In the genomic region with DNA sequence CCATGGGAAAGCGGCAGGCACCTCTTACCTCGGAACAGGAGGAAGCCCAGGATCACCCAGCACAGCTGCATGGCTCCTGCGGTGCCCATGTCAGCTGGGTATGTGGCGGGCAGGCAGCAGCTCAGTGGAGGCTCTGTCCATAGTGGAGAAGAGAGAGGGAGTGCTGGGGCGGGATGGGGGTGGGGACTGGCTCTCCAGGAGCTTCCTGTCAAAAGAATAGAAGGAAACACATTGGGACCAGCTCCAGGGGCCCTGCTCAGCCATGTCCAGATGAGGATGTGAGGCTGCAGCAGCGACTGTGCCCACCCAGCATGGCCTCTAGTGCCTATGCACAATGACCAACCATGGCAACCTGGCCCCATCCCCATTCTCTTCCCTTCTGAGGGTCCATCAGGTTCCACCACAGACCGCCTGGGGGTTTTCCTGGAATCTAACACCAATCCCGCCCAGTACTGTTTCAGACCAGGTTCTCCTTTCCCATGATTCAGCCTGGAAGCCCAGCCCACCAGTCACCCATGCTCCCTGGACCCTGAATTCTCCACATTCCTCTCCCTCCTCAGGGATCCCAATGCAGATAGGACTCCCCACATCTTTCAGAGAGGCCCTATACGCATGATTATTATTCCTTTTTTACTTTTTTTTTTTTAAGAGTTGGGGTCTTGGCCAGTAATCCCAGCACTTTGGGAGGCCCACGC, we compare ENCODE assay signal across 12 cellular contexts. TPM values are rescaled to one million over a fixed set of nuclear protein-coding genes. Genes with fewer than 3 reads are reported as not detected.
A peak's percentile ranks its signal among the peaks of the same experiment; 100 is the strongest.
DNase-seq lines count a peak whose midpoint lies in the region; ATAC-seq and TF ChIP-seq lines count a peak whose summit lies in the region.
"Had no signal": no experiment of that assay in that cellular context is flagged by ENCODE, and none has a peak within 500 bp of the region (broad histone marks: within the 10 kb centered on the region; RNA-seq: fewer than 3 reads in every experiment).

A gene with protein sequence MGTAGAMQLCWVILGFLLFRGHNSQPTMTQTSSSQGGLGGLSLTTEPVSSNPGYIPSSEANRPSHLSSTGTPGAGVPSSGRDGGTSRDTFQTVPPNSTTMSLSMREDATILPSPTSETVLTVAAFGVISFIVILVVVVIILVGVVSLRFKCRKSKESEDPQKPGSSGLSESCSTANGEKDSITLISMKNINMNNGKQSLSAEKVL (minus strand): TSS at position 162 of the 695 bp plus-strand sequence. CDS start 73 bp downstream, at position 89.

- no peaks in the 10 kb centered on the region for H3K9me3 Mint-ChIP-seq in activated T-helper 17 cell treated with anti-CD3 and anti-CD28 coated beads, Interleukin-2, amount 50 U/mL, for 72 hours
- H3K9me3 Mint-ChIP-seq: activated B cell treated with CpG ODN at 0.5 μM for 24 hours; CD4-positive, CD25-positive, alpha-beta regulatory T cell had no signal

- H3K4me3 Mint-ChIP-seq in activated T-helper 17 cell treated with anti-CD3 and anti-CD28 coated beads, Interleukin-2, amount 50 U/mL, for 72 hours: no peak within 1 kb of the TSS
- H3K4me3 Mint-ChIP-seq: activated B cell treated with CpG ODN at 0.5 μM for 24 hours had no signal

- peaks cover 21% of the 10 kb centered on the region for H3K4me1 Mint-ChIP-seq in activated T-helper 17 cell treated with anti-CD3 and anti-CD28 coated beads, Interleukin-2, amount 50 U/mL, for 72 hours

- DNase-seq in EH (ENCODE audit: low read depth) (peak; percentile 44), left cardiac atrium (peak; percentile 70), pulmonary artery endothelial cell (ENCODE audit: low read depth, low spot score) (peak; percentile 79), GM10248 (ENCODE audit: extremely low spot score) (no peak)
- DNase-seq: activated B cell treated with CpG ODN at 0.5 μM for 24 hours; anterior cingulate cortex; CD4-positive, CD25-positive, alpha-beta regulatory T cell; NCI-H1694 had no signal

- POLR2A ChIA-PET in GM10248 (lab: Yijun Ruan, JAX): no interaction called here

- peaks cover 5% of the 10 kb centered on the region for H3K36me3 Mint-ChIP-seq in activated T-helper 17 cell treated with anti-CD3 and anti-CD28 coated beads, Interleukin-2, amount 50 U/mL, for 72 hours (ENCODE audit: low read depth)
- H3K36me3 Mint-ChIP-seq: CD4-positive, CD25-positive, alpha-beta regulatory T cell had no signal

- intact Hi-C loops in left cardiac atrium (cut with DNase I): no loop called here

- ATAC-seq in activated T-helper 17 cell treated with anti-CD3 and anti-CD28 coated beads, Interleukin-2, amount 50 U/mL, for 72 hours (replicated peaks): no peak
- ATAC-seq in left cardiac atrium (peak; percentile 56 to 57), HG03469 (IDR thresholded peaks at IDR 0.05; ENCODE audit: unreplicated experiment) (no peak), HG03565 (IDR thresholded peaks at IDR 0.05; ENCODE audit: unreplicated experiment) (no peak), GM21529 (IDR thresholded peaks at IDR 0.05; ENCODE audit: unreplicated experiment) (no peak)

- H3K27me3 Mint-ChIP-seq in activated T-helper 17 cell treated with anti-CD3 and anti-CD28 coated beads, Interleukin-2, amount 50 U/mL, for 72 hours: no peaks in the 10 kb centered on the region
- H3K27me3 Mint-ChIP-seq: activated B cell treated with CpG ODN at 0.5 μM for 24 hours; CD4-positive, CD25-positive, alpha-beta regulatory T cell had no signal

- TF ChIP-seq CTCF in GM10248 (IDR thresholded peaks at IDR 0.05; ENCODE audit: control extremely low read depth, extremely low read depth, low read depth, missing control alignments): no peak

- CTCF ChIA-PET in GM10248 (lab: Yijun Ruan, JAX): interaction anchor here (1.3 to 2.1 kb wide), 3 partner anchors 50 to 54 kb away, joined by 3 to 6 read pairs (median 3); no protein-coding TSS in a partner anchor

- H3K27ac Mint-ChIP-seq in activated T-helper 17 cell treated with anti-CD3 and anti-CD28 coated beads, Interleukin-2, amount 50 U/mL, for 72 hours: peak within 1 kb of the TSS; percentile 96
- H3K27ac Mint-ChIP-seq: activated B cell treated with CpG ODN at 0.5 μM for 24 hours had no signal

RNA-seq across cellular contexts. Expression of the gene that starts here (rescaled TPM):
- 1 to 10 TPM; 3.3 to 4.1 TPM for total RNA-seq in activated T-helper 17 cell treated with anti-CD3 and anti-CD28 coated beads, Interleukin-2, amount 50 U/mL, for 72 hours
- total RNA-seq in left cardiac atrium (10 to 100 TPM; 21.6 to 49.8 TPM), pulmonary artery endothelial cell (448 and 513 TPM in 2 replicates)
- total RNA-seq: activated B cell treated with CpG ODN at 0.5 μM for 24 hours had no signal

Comparison
In these comparisons a context has a peak if more than half of its experiments do, and no peak if none do; other contexts are left out.
1. ATAC-seq: peak in left cardiac atrium (2 of 2); none in activated T-helper 17 cell treated with anti-CD3 and anti-CD28 coated beads, Interleukin-2, amount 50 U/mL, for 72 hours (single experiment), HG03469 (single experiment), HG03565 (single experiment) and GM21529 (single experiment).